12 cellular contexts compared by ENCODE assay signal in genomic region chr21:32359719-32360260, GRCh38. TPM values are rescaled to one million over a fixed set of nuclear protein-coding genes. Genes with fewer than 3 reads are reported as not detected.
DNase-seq lines count a peak whose midpoint lies in the region; ATAC-seq, FAIRE-seq and TF ChIP-seq lines count a peak whose summit lies in the region.
"Had no signal": no experiment of that assay in that cellular context is flagged by ENCODE, and none has a peak within 500 bp of the region (broad histone marks: within the 10 kb centered on the region; RNA-seq: fewer than 3 reads in every experiment).

No MANE protein-coding gene starts in this region.

- no TSS peak for BruUV-seq in endothelial cell of umbilical vein (replicated peaks; lab: Mats Ljungman, UMichigan)

- H3K4me1 ChIP-seq in endothelial cell of umbilical vein (ENCODE audit: control insufficient read depth, extremely low read depth, insufficient read depth, low read length) (no peaks in the 10 kb centered on the region), smooth muscle cell (ENCODE audit: low read depth) (no peaks in the 10 kb centered on the region)
- H3K4me1 ChIP-seq: colonic mucosa had no signal

- no peak for TF ChIP-seq CTCF in activated CD8-positive, alpha-beta T cell treated with anti-CD3 and anti-CD28 coated beads for 36 hours (IDR thresholded peaks at IDR 0.05)
- TF ChIP-seq CTCF in NB4 (IDR thresholded peaks at IDR 0.05; ENCODE audit: low read depth, low read length), result peak; percentile 10
- TF ChIP-seq CTCF in endothelial cell of umbilical vein (IDR thresholded peaks at IDR 0.05; ENCODE audit: extremely low read depth in 1 of 2, insufficient read depth in 1 of 2, low read depth in 1 of 2, low read length in 2 of 2), result no peak
- peak; percentile 11 for TF ChIP-seq CTCF in smooth muscle cell (IDR thresholded peaks at IDR 0.05; ENCODE audit: borderline replicate concordance, insufficient read depth, poor library complexity, severe bottlenecking)
- no peak for TF ChIP-seq CTCF in GM10266 (IDR thresholded peaks at IDR 0.05; ENCODE audit: control insufficient read depth, insufficient read depth, low read depth, missing control alignments)
- no peak for TF ChIP-seq CTCF in omental fat pad (IDR thresholded peaks at IDR 0.05)

- no peaks in the 10 kb centered on the region for H3K9me3 ChIP-seq in endothelial cell of umbilical vein (replicated peaks; ENCODE audit: control insufficient read depth, insufficient read depth, low read length)
- no peaks in the 10 kb centered on the region for H3K9me3 ChIP-seq in smooth muscle cell (replicated peaks; ENCODE audit: low read depth)
- H3K9me3 ChIP-seq: colonic mucosa had no signal

- H3K4me1 Mint-ChIP-seq in activated CD8-positive, alpha-beta T cell treated with anti-CD3 and anti-CD28 coated beads, Interleukin-2, amount 10 ng/mL, durations not matched to agents 7 days and 5 days (ENCODE audit: low read depth), result no peaks in the 10 kb centered on the region
- no peaks in the 10 kb centered on the region for H3K4me1 Mint-ChIP-seq in activated CD8-positive, alpha-beta T cell treated with anti-CD3 and anti-CD28 coated beads for 36 hours (ENCODE audit: low read depth)
- H3K4me1 Mint-ChIP-seq: CD4-positive, CD25-positive, alpha-beta regulatory T cell had no signal

- H2AFZ ChIP-seq in endothelial cell of umbilical vein (ENCODE audit: low read depth, low read length), result no peak overlapping the region
- no peak overlapping the region for H2AFZ ChIP-seq in smooth muscle cell (ENCODE audit: low read depth)

- WGBS in smooth muscle cell (ENCODE audit: low lambda C conversion rate), result 91% methylated on average over 7 of the region's 7 CpGs

- H3K9me1 ChIP-seq in endothelial cell of umbilical vein (replicated peaks; ENCODE audit: control insufficient read depth, extremely low read depth, insufficient read depth, low read length), result no peaks in the 10 kb centered on the region

- H3K4me3 ChIP-seq in NB4 (ENCODE audit: low read depth, low read length) (no peak overlapping the region), endothelial cell of umbilical vein (replicated peaks in 1 of 3; ENCODE audit: insufficient read depth in 1 of 3, low read depth in 1 of 3, low read length in 3 of 3) (no peak overlapping the region), smooth muscle cell (no peak overlapping the region)
- H3K4me3 ChIP-seq: colonic mucosa had no signal

- H3K9me3 Mint-ChIP-seq in activated CD8-positive, alpha-beta T cell treated with anti-CD3 and anti-CD28 coated beads, Interleukin-2, amount 10 ng/mL, durations not matched to agents 7 days and 5 days (ENCODE audit: insufficient read depth), result no peaks in the 10 kb centered on the region
- no peaks in the 10 kb centered on the region for H3K9me3 Mint-ChIP-seq in activated CD8-positive, alpha-beta T cell treated with anti-CD3 and anti-CD28 coated beads for 36 hours
- H3K9me3 Mint-ChIP-seq: CD4-positive, CD25-positive, alpha-beta regulatory T cell had no signal

- no peak for TF ChIP-seq POLR2A in NB4 (IDR thresholded peaks at IDR 0.05; ENCODE audit: extremely low read depth, insufficient read length)
- no peak for TF ChIP-seq POLR2A in endothelial cell of umbilical vein (IDR thresholded peaks at IDR 0.05; ENCODE audit: low read depth, low read length)

- no peaks in the 10 kb centered on the region for H3K27me3 Mint-ChIP-seq in activated CD8-positive, alpha-beta T cell treated with anti-CD3 and anti-CD28 coated beads, Interleukin-2, amount 10 ng/mL, durations not matched to agents 7 days and 5 days (ENCODE audit: low read depth)
- H3K27me3 Mint-ChIP-seq in activated CD8-positive, alpha-beta T cell treated with anti-CD3 and anti-CD28 coated beads for 36 hours, result no peaks in the 10 kb centered on the region
- H3K27me3 Mint-ChIP-seq: CD4-positive, CD25-positive, alpha-beta regulatory T cell had no signal

- H3K27ac Mint-ChIP-seq in activated CD8-positive, alpha-beta T cell treated with anti-CD3 and anti-CD28 coated beads, Interleukin-2, amount 10 ng/mL, durations not matched to agents 7 days and 5 days, result peak overlapping the region; percentile 28
- no peak overlapping the region for H3K27ac Mint-ChIP-seq in activated CD8-positive, alpha-beta T cell treated with anti-CD3 and anti-CD28 coated beads for 36 hours
- H3K27ac Mint-ChIP-seq: CD4-positive, CD25-positive, alpha-beta regulatory T cell had no signal

- H4K20me1 ChIP-seq in endothelial cell of umbilical vein (replicated peaks; ENCODE audit: control insufficient read depth, extremely low read depth, insufficient read depth, low read length), result no peaks in the 10 kb centered on the region
- H4K20me1 ChIP-seq in smooth muscle cell (ENCODE audit: low read depth), result no peaks in the 10 kb centered on the region

- DNase-seq in activated CD8-positive, alpha-beta T cell treated with anti-CD3 and anti-CD28 coated beads, Interleukin-2, amount 10 ng/mL, durations not matched to agents 7 days and 5 days, result no peak
- DNase-seq in activated CD8-positive, alpha-beta T cell treated with anti-CD3 and anti-CD28 coated beads for 36 hours, result no peak
- DNase-seq in NB4 (ENCODE audit: low read depth) (peak; percentile 12), endothelial cell of umbilical vein (ENCODE audit: low read depth, low spot score) (no peak), smooth muscle cell (lab: John Stamatoyannopoulos, UW; ENCODE audit: unreplicated experiment) (no peak), GM10266 (ENCODE audit: extremely low spot score) (no peak), NCI-H446 (lab: John Stamatoyannopoulos, UW) (no peak), omental fat pad (ENCODE audit: low spot score) (no peak)
- DNase-seq: activated CD8-positive, alpha-beta memory T cell treated with anti-CD3 and anti-CD28 coated beads, Interleukin-2, amount 50 U/mL, for 4 hours; CD4-positive, CD25-positive, alpha-beta regulatory T cell; colonic mucosa had no signal

- POLR2A ChIA-PET in activated CD8-positive, alpha-beta T cell treated with anti-CD3 and anti-CD28 coated beads, Interleukin-2, amount 10 ng/mL, durations not matched to agents 7 days and 5 days (lab: Charles Lee), result no interaction called here
- POLR2A ChIA-PET in activated CD8-positive, alpha-beta T cell treated with anti-CD3 and anti-CD28 coated beads for 36 hours (lab: Charles Lee), result no interaction called here
- POLR2A ChIA-PET in endothelial cell of umbilical vein (lab: Charles Lee), result no interaction called here

- no peaks in the 10 kb centered on the region for H3K27me3 ChIP-seq in endothelial cell of umbilical vein (ENCODE audit: control insufficient read depth in 2 of 2, insufficient read depth in 2 of 2, low read length in 2 of 2)
- H3K27me3 ChIP-seq in smooth muscle cell (ENCODE audit: low read depth), result no peaks in the 10 kb centered on the region
- H3K27me3 ChIP-seq: colonic mucosa had no signal

- H3K4me2 ChIP-seq in endothelial cell of umbilical vein (ENCODE audit: insufficient read depth, low read length), result no peak overlapping the region
- H3K4me2 ChIP-seq in smooth muscle cell, result no peak overlapping the region

- peaks cover 8 to 38% of the 10 kb centered on the region in 2 experiments for H3K36me3 ChIP-seq in endothelial cell of umbilical vein (ENCODE audit: control insufficient read depth in 2 of 2, extremely low read depth in 1 of 2, insufficient read depth in 2 of 2, low read length in 2 of 2)
- H3K36me3 ChIP-seq in smooth muscle cell (ENCODE audit: low read depth), result peaks cover 11% of the 10 kb centered on the region

- no peaks in the 10 kb centered on the region for H3K79me2 ChIP-seq in endothelial cell of umbilical vein (ENCODE audit: control insufficient read depth, insufficient read depth, low read length)
- H3K79me2 ChIP-seq in smooth muscle cell (ENCODE audit: low read depth), result no peaks in the 10 kb centered on the region

- no peak for ATAC-seq in activated CD8-positive, alpha-beta T cell treated with anti-CD3 and anti-CD28 coated beads, Interleukin-2, amount 10 ng/mL, durations not matched to agents 7 days and 5 days
- ATAC-seq in activated CD8-positive, alpha-beta T cell treated with anti-CD3 and anti-CD28 coated beads for 36 hours, result no peak
- ATAC-seq in omental fat pad (ENCODE audit: low FRiP score), result no peak

- no peak overlapping the region for H3K4me3 Mint-ChIP-seq in activated CD8-positive, alpha-beta T cell treated with anti-CD3 and anti-CD28 coated beads, Interleukin-2, amount 10 ng/mL, durations not matched to agents 7 days and 5 days
- no peak overlapping the region for H3K4me3 Mint-ChIP-seq in activated CD8-positive, alpha-beta T cell treated with anti-CD3 and anti-CD28 coated beads for 36 hours
- H3K4me3 Mint-ChIP-seq: CD4-positive, CD25-positive, alpha-beta regulatory T cell had no signal

- peak overlapping the region; percentile 50 for H3K27ac ChIP-seq in endothelial cell of umbilical vein (ENCODE audit: insufficient read depth, low read depth, low read length)
- H3K27ac ChIP-seq in smooth muscle cell (ENCODE audit: low read depth), result no peak overlapping the region
- H3K27ac ChIP-seq: colonic mucosa had no signal

- H3F3A ChIP-seq in smooth muscle cell (ENCODE audit: low read depth), result no peaks in the 10 kb centered on the region

- FAIRE-seq in endothelial cell of umbilical vein (lab: Jason Lieb, UNC), result peak; percentile 66
- FAIRE-seq: islet of Langerhans had no signal

- dilution Hi-C loops in endothelial cell of umbilical vein (cut with MboI; ENCODE audit: extremely low pct_ligation_motif_present, low sequenced_read_pairs), result no loop called here

- CTCF ChIA-PET in activated CD8-positive, alpha-beta T cell treated with anti-CD3 and anti-CD28 coated beads, Interleukin-2, amount 10 ng/mL, durations not matched to agents 7 days and 5 days (lab: Charles Lee), result interaction anchor here (1.0 to 1.2 kb wide), 2 partner anchors 211 to 241 kb away, joined by 3 to 5 read pairs; no protein-coding TSS in a partner anchor
- CTCF ChIA-PET in activated CD8-positive, alpha-beta T cell treated with anti-CD3 and anti-CD28 coated beads for 36 hours (lab: Charles Lee), result interaction anchor here (0.6 to 1.1 kb wide), 2 partner anchors 24 to 454 kb away, joined by 3 read pairs; a partner anchor contains a TSS
- CTCF ChIA-PET in endothelial cell of umbilical vein (lab: Charles Lee), result interaction anchor here (1.2 to 2.0 kb wide), 4 partner anchors 43 to 241 kb away, joined by 4 to 7 read pairs (median 6); no protein-coding TSS in a partner anchor

- intact Hi-C loops in activated CD8-positive, alpha-beta T cell treated with anti-CD3 and anti-CD28 coated beads for 36 hours (cut with micrococcal nuclease), result no loop called here
- intact Hi-C loops in endothelial cell of umbilical vein (cut with micrococcal nuclease), result no loop called here

- no peak overlapping the region for H3K9ac ChIP-seq in endothelial cell of umbilical vein (replicated peaks; ENCODE audit: extremely low read depth, insufficient read depth, low read length)
- H3K9ac ChIP-seq in smooth muscle cell (ENCODE audit: low read depth), result no peak overlapping the region

- peaks cover 72% of the 10 kb centered on the region for H3K36me3 Mint-ChIP-seq in activated CD8-positive, alpha-beta T cell treated with anti-CD3 and anti-CD28 coated beads, Interleukin-2, amount 10 ng/mL, durations not matched to agents 7 days and 5 days (ENCODE audit: low read depth)
- H3K36me3 Mint-ChIP-seq in activated CD8-positive, alpha-beta T cell treated with anti-CD3 and anti-CD28 coated beads for 36 hours (ENCODE audit: low read depth), result peaks cover 68% of the 10 kb centered on the region

RNA-seq across cellular contexts. Expression of gene URB1, which starts 33.0 kb away (rescaled TPM):
- total RNA-seq in activated CD8-positive, alpha-beta T cell treated with anti-CD3 and anti-CD28 coated beads, Interleukin-2, amount 10 ng/mL, durations not matched to agents 7 days and 5 days, result 10 to 100 TPM; 17.4 to 19.4 TPM
- 10 to 100 TPM; 30.9 to 31.8 TPM for total RNA-seq in activated CD8-positive, alpha-beta T cell treated with anti-CD3 and anti-CD28 coated beads for 36 hours
- total RNA-seq in endothelial cell of umbilical vein (21.4 and 27.3 TPM in 2 replicates), smooth muscle cell (5.8 and 6.2 TPM in 2 replicates), omental fat pad (10 to 100 TPM; 17.3 to 48.5 (median 17.4) TPM)
- polyA plus RNA-seq in endothelial cell of umbilical vein (8.0 and 8.3 TPM in 2 replicates), smooth muscle cell (2.8 and 3.0 TPM in 2 replicates)
- 6.2 and 6.3 TPM in 2 replicates for polyA plus RNA-seq in endothelial cell of umbilical vein (2011; cell fraction: cytosol; rRNA removed)
- polyA plus RNA-seq in endothelial cell of umbilical vein (2011; cell fraction: nucleus; rRNA removed), result 19.7 and 22.7 TPM in 2 replicates
- 11.0 and 11.1 TPM in 2 replicates for polyA plus RNA-seq in endothelial cell of umbilical vein (2012)
- 21.8 and 25.2 TPM in 2 replicates for polyA minus RNA-seq in endothelial cell of umbilical vein
- polyA minus RNA-seq in endothelial cell of umbilical vein (2011; cell fraction: cytosol; rRNA and poly(A)+ RNA removed), result 14.5 TPM
- 27.3 and 29.6 TPM in 2 replicates for polyA minus RNA-seq in endothelial cell of umbilical vein (2011; cell fraction: nucleus; rRNA and poly(A)+ RNA removed)

RNA-seq across cellular contexts. Expression of gene EVA1C, which starts 52.7 kb away (rescaled TPM):
- 1 to 10 TPM; 3.0 to 3.5 TPM for total RNA-seq in activated CD8-positive, alpha-beta T cell treated with anti-CD3 and anti-CD28 coated beads, Interleukin-2, amount 10 ng/mL, durations not matched to agents 7 days and 5 days
- 10 to 100 TPM; 11.1 to 13.7 TPM for total RNA-seq in activated CD8-positive, alpha-beta T cell treated with anti-CD3 and anti-CD28 coated beads for 36 hours
- 31.7 and 38.6 TPM in 2 replicates for total RNA-seq in endothelial cell of umbilical vein
- 22.8 and 29.8 TPM in 2 replicates for polyA plus RNA-seq in endothelial cell of umbilical vein
- polyA plus RNA-seq in endothelial cell of umbilical vein (2011; cell fraction: cytosol; rRNA removed), result 28.8 and 32.0 TPM in 2 replicates
- 31.4 and 32.5 TPM in 2 replicates for polyA plus RNA-seq in endothelial cell of umbilical vein (2011; cell fraction: nucleus; rRNA removed)
- polyA plus RNA-seq in endothelial cell of umbilical vein (2012), result 48.2 and 52.3 TPM in 2 replicates
- polyA minus RNA-seq in endothelial cell of umbilical vein, result 29.1 and 34.6 TPM in 2 replicates
- 33.8 TPM for polyA minus RNA-seq in endothelial cell of umbilical vein (2011; cell fraction: cytosol; rRNA and poly(A)+ RNA removed)
- 62.3 and 65.1 TPM in 2 replicates for polyA minus RNA-seq in endothelial cell of umbilical vein (2011; cell fraction: nucleus; rRNA and poly(A)+ RNA removed)
- total RNA-seq in smooth muscle cell, result 3.7 and 4.1 TPM in 2 replicates
- polyA plus RNA-seq in smooth muscle cell, result 1.7 and 1.9 TPM in 2 replicates
- total RNA-seq in omental fat pad, result 100 to 1,000 TPM in 1 of 4 donors, 10 to 100 TPM in 3; 41.1 to 108 (median 75.9) TPM

Comparison
In these comparisons a context has a peak if more than half of its experiments do, and no peak if none do; other contexts are left out.
1. CTCF ChIP-seq: peak in NB4 (single experiment) and smooth muscle cell (single experiment); none in activated CD8-positive, alpha-beta T cell treated with anti-CD3 and anti-CD28 coated beads for 36 hours (single experiment), endothelial cell of umbilical vein (0 of 2), GM10266 (single experiment) and omental fat pad (0 of 3).